ENCODE assay signal across 1 cellular context in the genomic region with DNA sequence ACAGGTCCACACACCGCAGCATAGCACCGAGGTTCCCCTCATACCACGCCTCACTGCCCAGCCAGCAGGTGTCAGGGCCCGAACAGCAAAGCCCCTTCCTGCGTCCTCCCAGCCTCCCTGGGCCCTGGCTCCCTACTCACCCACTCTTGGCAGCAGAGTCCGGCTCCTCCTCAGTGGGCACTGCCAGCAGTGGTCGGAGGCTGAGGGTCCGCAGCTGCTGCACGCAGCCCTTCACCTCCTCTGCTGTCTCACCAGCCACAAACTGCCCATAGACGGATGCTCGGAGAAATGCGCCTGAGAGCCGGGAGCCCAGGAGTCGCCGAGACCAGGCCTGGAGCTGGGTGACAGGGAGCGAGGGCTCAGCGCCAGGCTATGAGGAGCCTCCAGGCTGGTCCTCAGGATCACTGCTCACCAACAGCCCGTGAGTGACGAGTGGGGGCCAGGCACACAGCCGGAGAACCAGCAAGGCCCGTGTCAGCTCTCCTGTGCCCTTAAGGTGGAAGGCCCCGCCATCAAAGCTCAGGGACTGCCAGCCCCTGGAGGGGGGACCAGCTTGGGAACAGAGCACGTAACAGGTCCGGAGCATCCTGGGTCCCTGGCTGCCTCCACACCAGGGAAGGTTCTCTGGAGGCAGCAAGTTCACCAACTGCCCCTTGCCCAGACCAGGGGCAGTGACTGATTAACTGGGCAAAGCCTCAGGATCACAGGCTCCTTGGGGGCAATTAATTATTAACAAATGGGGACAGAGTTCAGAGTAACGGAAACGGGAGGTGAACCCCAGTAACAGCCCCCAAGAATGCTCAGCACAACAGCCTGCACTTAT.
TF ChIP-seq lines count a peak whose summit lies in the region.

A gene with protein sequence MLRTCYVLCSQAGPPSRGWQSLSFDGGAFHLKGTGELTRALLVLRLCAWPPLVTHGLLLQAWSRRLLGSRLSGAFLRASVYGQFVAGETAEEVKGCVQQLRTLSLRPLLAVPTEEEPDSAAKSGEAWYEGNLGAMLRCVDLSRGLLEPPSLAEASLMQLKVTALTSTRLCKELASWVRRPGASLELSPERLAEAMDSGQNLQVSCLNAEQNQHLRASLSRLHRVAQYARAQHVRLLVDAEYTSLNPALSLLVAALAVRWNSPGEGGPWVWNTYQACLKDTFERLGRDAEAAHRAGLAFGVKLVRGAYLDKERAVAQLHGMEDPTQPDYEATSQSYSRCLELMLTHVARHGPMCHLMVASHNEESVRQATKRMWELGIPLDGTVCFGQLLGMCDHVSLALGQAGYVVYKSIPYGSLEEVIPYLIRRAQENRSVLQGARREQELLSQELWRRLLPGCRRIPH (minus strand): TSS at position 626 of the 823 bp plus-strand sequence. CDS start 40 bp downstream, at position 586.

TF ChIP-seq in HepG2, 621 proteins besides CTCF, POLR2A, EP300 and RAD21 (continued from another document and continues in another):
- TF ChIP-seq, protein P1, sequence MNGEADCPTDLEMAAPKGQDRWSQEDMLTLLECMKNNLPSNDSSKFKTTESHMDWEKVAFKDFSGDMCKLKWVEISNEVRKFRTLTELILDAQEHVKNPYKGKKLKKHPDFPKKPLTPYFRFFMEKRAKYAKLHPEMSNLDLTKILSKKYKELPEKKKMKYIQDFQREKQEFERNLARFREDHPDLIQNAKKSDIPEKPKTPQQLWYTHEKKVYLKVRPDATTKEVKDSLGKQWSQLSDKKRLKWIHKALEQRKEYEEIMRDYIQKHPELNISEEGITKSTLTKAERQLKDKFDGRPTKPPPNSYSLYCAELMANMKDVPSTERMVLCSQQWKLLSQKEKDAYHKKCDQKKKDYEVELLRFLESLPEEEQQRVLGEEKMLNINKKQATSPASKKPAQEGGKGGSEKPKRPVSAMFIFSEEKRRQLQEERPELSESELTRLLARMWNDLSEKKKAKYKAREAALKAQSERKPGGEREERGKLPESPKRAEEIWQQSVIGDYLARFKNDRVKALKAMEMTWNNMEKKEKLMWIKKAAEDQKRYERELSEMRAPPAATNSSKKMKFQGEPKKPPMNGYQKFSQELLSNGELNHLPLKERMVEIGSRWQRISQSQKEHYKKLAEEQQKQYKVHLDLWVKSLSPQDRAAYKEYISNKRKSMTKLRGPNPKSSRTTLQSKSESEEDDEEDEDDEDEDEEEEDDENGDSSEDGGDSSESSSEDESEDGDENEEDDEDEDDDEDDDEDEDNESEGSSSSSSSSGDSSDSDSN (CRISPR knock-in tag; IDR thresholded peaks at IDR 0.05) = peak; percentile 77
- TF ChIP-seq, protein P2, sequence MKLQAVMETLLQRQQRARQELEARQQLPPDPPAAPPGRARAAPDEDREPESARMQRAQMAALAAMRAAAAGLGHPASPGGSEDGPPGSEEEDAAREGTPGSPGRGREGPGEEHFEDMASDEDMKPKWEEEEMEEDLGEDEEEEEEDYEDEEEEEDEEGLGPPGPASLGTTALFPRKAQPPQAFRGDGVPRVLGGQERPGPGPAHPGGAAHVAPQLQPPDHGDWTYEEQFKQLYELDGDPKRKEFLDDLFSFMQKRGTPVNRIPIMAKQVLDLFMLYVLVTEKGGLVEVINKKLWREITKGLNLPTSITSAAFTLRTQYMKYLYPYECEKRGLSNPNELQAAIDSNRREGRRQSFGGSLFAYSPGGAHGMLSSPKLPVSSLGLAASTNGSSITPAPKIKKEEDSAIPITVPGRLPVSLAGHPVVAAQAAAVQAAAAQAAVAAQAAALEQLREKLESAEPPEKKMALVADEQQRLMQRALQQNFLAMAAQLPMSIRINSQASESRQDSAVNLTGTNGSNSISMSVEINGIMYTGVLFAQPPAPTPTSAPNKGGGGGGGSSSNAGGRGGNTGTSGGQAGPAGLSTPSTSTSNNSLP (IDR thresholded peaks at IDR 0.05; ENCODE audit: low read depth, low read length) = peak; percentile 63; the same call in 1 of the 2 replicates
- TF ChIP-seq SRY (CRISPR knock-in tag; IDR thresholded peaks at IDR 0.05) (peak; percentile 63; the same call in 1 of the 2 replicates), MTA3 (CRISPR knock-in tag; IDR thresholded peaks at IDR 0.05) (no peak), ZNF335 (CRISPR knock-in tag; IDR thresholded peaks at IDR 0.05) (no peak), ZNF792 (CRISPR knock-in tag; IDR thresholded peaks at IDR 0.05) (0 out of 2 replicates have a peak, but pooled peaks have one; percentile 29), HMG20B (CRISPR knock-in tag; conservative IDR thresholded peaks at IDR 0.05) (0 out of 2 replicates have a peak, but pooled peaks have one; percentile 38), SMARCE1 (IDR thresholded peaks at IDR 0.05; ENCODE audit: borderline replicate concordance) (no peak), ZFYVE20 (CRISPR knock-in tag; IDR thresholded peaks at IDR 0.05; ENCODE audit: borderline replicate concordance, low read depth) (no peak), IKZF1 (IDR thresholded peaks at IDR 0.05) (no peak), ZNF564 (CRISPR knock-in tag; IDR thresholded peaks at IDR 0.05) (no peak), GTF2F1 (IDR thresholded peaks at IDR 0.05; ENCODE audit: low read length) (no peak), HMGA1 (CRISPR knock-in tag; conservative IDR thresholded peaks at IDR 0.05) (no peak), ZNF12 (CRISPR knock-in tag; IDR thresholded peaks at IDR 0.05) (no peak; the same call in 1 of the 2 replicates), FOXJ3 (CRISPR knock-in tag; IDR thresholded peaks at IDR 0.05; ENCODE audit: borderline replicate concordance) (no peak), FOXA1 (IDR thresholded peaks at IDR 0.05) (no peak), FOXA1 (CRISPR knock-in tag; IDR thresholded peaks at IDR 0.05) (0 out of 2 replicates have a peak, but pooled peaks have one; percentile 20), ZNF773 (CRISPR knock-in tag; IDR thresholded peaks at IDR 0.05; ENCODE audit: borderline replicate concordance) (no peak), U2AF2 (IDR thresholded peaks at IDR 0.05; ENCODE audit: low read depth, low read length) (no peak), ZNF776 (CRISPR knock-in tag; IDR thresholded peaks at IDR 0.05) (no peak; the same call in 1 of the 2 replicates), ZNF121 (CRISPR knock-in tag; IDR thresholded peaks at IDR 0.05) (no peak), HNRNPH1 (optimal IDR thresholded peaks at IDR 0.05; ENCODE audit: low read depth, low read length) (no peak), NCOA5 (CRISPR knock-in tag; IDR thresholded peaks at IDR 0.05) (no peak)
- TF ChIP-seq, protein P3, sequence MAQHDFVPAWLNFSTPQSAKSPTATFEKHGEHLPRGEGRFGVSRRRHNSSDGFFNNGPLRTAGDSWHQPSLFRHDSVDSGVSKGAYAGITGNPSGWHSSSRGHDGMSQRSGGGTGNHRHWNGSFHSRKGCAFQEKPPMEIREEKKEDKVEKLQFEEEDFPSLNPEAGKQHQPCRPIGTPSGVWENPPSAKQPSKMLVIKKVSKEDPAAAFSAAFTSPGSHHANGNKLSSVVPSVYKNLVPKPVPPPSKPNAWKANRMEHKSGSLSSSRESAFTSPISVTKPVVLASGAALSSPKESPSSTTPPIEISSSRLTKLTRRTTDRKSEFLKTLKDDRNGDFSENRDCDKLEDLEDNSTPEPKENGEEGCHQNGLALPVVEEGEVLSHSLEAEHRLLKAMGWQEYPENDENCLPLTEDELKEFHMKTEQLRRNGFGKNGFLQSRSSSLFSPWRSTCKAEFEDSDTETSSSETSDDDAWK (CRISPR knock-in tag; IDR thresholded peaks at IDR 0.05) = no peak
- TF ChIP-seq, protein P4, sequence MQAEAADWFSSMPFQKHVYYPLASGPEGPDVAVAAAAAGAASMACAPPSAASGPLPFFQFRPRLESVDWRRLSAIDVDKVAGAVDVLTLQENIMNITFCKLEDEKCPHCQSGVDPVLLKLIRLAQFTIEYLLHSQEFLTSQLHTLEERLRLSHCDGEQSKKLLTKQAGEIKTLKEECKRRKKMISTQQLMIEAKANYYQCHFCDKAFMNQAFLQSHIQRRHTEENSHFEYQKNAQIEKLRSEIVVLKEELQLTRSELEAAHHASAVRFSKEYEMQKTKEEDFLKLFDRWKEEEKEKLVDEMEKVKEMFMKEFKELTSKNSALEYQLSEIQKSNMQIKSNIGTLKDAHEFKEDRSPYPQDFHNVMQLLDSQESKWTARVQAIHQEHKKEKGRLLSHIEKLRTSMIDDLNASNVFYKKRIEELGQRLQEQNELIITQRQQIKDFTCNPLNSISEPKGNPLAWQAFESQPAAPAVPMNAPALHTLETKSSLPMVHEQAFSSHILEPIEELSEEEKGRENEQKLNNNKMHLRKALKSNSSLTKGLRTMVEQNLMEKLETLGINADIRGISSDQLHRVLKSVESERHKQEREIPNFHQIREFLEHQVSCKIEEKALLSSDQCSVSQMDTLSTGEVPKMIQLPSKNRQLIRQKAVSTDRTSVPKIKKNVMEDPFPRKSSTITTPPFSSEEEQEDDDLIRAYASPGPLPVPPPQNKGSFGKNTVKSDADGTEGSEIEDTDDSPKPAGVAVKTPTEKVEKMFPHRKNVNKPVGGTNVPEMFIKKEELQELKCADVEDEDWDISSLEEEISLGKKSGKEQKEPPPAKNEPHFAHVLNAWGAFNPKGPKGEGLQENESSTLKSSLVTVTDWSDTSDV (CRISPR knock-in tag; IDR thresholded peaks at IDR 0.05) = peak; percentile 82; the same call in 1 of the 2 replicates
- TF ChIP-seq, protein P5, sequence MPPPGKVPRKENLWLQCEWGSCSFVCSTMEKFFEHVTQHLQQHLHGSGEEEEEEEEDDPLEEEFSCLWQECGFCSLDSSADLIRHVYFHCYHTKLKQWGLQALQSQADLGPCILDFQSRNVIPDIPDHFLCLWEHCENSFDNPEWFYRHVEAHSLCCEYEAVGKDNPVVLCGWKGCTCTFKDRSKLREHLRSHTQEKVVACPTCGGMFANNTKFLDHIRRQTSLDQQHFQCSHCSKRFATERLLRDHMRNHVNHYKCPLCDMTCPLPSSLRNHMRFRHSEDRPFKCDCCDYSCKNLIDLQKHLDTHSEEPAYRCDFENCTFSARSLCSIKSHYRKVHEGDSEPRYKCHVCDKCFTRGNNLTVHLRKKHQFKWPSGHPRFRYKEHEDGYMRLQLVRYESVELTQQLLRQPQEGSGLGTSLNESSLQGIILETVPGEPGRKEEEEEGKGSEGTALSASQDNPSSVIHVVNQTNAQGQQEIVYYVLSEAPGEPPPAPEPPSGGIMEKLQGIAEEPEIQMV (CRISPR knock-in tag; IDR thresholded peaks at IDR 0.05; ENCODE audit: low read depth) = no peak; the same call in 1 of the 2 replicates
- TF ChIP-seq, protein P6, sequence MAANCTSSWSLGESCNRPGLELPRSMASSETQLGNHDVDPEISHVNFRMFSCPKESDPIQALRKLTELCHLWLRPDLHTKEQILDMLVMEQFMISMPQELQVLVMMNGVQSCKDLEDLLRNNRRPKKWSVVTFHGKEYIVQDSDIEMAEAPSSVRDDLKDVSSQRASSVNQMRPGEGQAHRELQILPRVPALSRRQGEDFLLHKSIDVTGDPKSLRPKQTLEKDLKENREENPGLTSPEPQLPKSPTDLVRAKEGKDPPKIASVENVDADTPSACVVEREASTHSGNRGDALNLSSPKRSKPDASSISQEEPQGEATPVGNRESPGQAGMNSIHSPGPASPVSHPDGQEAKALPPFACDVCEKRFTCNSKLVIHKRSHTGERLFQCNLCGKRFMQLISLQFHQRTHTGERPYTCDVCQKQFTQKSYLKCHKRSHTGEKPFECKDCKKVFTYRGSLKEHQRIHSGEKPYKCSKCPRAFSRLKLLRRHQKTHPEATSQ (CRISPR knock-in tag; IDR thresholded peaks at IDR 0.05; ENCODE audit: borderline replicate concordance) = no peak
- TF ChIP-seq, protein P7, sequence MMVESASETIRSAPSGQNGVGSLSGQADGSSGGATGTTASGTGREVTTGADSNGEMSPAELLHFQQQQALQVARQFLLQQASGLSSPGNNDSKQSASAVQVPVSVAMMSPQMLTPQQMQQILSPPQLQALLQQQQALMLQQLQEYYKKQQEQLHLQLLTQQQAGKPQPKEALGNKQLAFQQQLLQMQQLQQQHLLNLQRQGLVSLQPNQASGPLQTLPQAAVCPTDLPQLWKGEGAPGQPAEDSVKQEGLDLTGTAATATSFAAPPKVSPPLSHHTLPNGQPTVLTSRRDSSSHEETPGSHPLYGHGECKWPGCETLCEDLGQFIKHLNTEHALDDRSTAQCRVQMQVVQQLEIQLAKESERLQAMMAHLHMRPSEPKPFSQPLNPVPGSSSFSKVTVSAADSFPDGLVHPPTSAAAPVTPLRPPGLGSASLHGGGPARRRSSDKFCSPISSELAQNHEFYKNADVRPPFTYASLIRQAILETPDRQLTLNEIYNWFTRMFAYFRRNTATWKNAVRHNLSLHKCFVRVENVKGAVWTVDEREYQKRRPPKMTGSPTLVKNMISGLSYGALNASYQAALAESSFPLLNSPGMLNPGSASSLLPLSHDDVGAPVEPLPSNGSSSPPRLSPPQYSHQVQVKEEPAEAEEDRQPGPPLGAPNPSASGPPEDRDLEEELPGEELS (CRISPR knock-in tag; IDR thresholded peaks at IDR 0.05) = peak; percentile 58
- TF ChIP-seq, protein P8, sequence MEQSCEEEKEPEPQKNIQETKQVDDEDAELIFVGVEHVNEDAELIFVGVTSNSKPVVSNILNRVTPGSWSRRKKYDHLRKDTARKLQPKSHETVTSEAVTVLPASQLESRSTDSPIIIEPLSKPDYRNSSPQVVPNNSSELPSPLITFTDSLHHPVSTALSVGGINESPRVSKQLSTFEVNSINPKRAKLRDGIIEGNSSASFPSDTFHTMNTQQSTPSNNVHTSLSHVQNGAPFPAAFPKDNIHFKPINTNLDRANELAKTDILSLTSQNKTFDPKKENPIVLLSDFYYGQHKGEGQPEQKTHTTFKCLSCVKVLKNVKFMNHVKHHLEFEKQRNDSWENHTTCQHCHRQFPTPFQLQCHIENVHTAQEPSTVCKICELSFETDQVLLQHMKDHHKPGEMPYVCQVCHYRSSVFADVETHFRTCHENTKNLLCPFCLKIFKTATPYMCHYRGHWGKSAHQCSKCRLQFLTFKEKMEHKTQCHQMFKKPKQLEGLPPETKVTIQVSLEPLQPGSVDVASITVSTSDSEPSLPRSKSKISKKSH (CRISPR knock-in tag; IDR thresholded peaks at IDR 0.05; ENCODE audit: borderline replicate concordance) = peak; percentile 66
- TF ChIP-seq, protein P9, sequence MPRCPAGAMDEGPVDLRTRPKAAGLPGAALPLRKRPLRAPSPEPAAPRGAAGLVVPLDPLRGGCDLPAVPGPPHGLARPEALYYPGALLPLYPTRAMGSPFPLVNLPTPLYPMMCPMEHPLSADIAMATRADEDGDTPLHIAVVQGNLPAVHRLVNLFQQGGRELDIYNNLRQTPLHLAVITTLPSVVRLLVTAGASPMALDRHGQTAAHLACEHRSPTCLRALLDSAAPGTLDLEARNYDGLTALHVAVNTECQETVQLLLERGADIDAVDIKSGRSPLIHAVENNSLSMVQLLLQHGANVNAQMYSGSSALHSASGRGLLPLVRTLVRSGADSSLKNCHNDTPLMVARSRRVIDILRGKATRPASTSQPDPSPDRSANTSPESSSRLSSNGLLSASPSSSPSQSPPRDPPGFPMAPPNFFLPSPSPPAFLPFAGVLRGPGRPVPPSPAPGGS (CRISPR knock-in tag; IDR thresholded peaks at IDR 0.05) = no peak; the same call in 1 of the 2 replicates
